Comparison of ENCODE assay signal across 8 cellular contexts in genomic region chr7:82740246-82740848, GRCh38.
DNase-seq lines count a peak whose midpoint lies in the region; ATAC-seq and TF ChIP-seq lines count a peak whose summit lies in the region.

No MANE protein-coding gene starts in this region.

- H3K27me3 ChIP-seq in PC-9 (ENCODE audit: insufficient read depth, low read depth), result no peaks in the 10 kb centered on the region
- no peaks in the 10 kb centered on the region for H3K27me3 ChIP-seq in suprapubic skin

- no peak for TF ChIP-seq EP300 in suprapubic skin (IDR thresholded peaks at IDR 0.05)

- H3K4me2 ChIP-seq in PC-9, result no peak overlapping the region

- H3K4me3 ChIP-seq in PC-9, result no peak overlapping the region
- no peak overlapping the region for H3K4me3 ChIP-seq in epithelial cell of esophagus (ENCODE audit: low read length)
- H3K4me3 ChIP-seq in suprapubic skin, result no peak overlapping the region

- TF ChIP-seq POLR2A in suprapubic skin (IDR thresholded peaks at IDR 0.05), result no peak

- H2AFZ ChIP-seq in PC-9, result no peak overlapping the region

- BruUV-seq in PC-9 (replicated peaks; lab: Mats Ljungman, UMichigan), result no TSS peak

- H4K20me1 ChIP-seq in PC-9 (ENCODE audit: insufficient read depth), result no peaks in the 10 kb centered on the region

- CTCF ChIA-PET in PC-9 (lab: Charles Lee), result no interaction called here

- intact Hi-C loops in PC-9 (cut with micrococcal nuclease; ENCODE audit: unreplicated experiment), result loop anchor here (1.0 to 10.0 kb wide), 5 partner anchors 72 to 917 kb away; partner anchors contain the start of gene PCLO

- H3K4me1 ChIP-seq in PC-9 (replicated peaks; ENCODE audit: insufficient read depth), result no peaks in the 10 kb centered on the region
- H3K4me1 ChIP-seq in suprapubic skin, result no peaks in the 10 kb centered on the region

- no peaks in the 10 kb centered on the region for H3K9me3 ChIP-seq in PC-9 (ENCODE audit: insufficient read depth, low read depth)
- no peaks in the 10 kb centered on the region for H3K9me3 ChIP-seq in suprapubic skin

- H3F3A ChIP-seq in PC-9 (ENCODE audit: insufficient read depth, low read depth), result no peaks in the 10 kb centered on the region

- 39% methylated on average over 3 of the region's 3 CpGs for WGBS in suprapubic skin

- no peaks in the 10 kb centered on the region for H3K9me2 ChIP-seq in PC-9 (ENCODE audit: insufficient read depth)

- TF ChIP-seq CTCF in PC-9 (conservative IDR thresholded peaks at IDR 0.05) (peak; percentile 81), epithelial cell of esophagus (IDR thresholded peaks at IDR 0.05; ENCODE audit: insufficient read depth, low read depth, low read length, missing control alignments) (peak; percentile 86), suprapubic skin (IDR thresholded peaks at IDR 0.05) (peak in 1 of 2 donors; percentile 32)

- POLR2A ChIA-PET in PC-9 (lab: Charles Lee; ENCODE audit: unreplicated experiment), result interaction anchor here (0.6 kb wide), 1 partner anchor 456 kb away, joined by 11 read pairs; no protein-coding TSS in a partner anchor

- DNase-seq in activated CD4-positive, alpha-beta T cell treated with anti-CD3 and anti-CD28 coated beads for 48 hours, result peak; percentile 20
- no peak for DNase-seq in activated CD4-positive, alpha-beta T cell treated with anti-CD3 and anti-CD28 coated beads for 4 hours
- DNase-seq in Kasumi-1 (lab: John Stamatoyannopoulos, UW), result peak; percentile 53 to 77
- DNase-seq in PC-9, result peak; percentile 39 to 55
- DNase-seq in epithelial cell of esophagus (ENCODE audit: low read depth), result peak; percentile 69
- DNase-seq in pulmonary artery endothelial cell (ENCODE audit: low read depth, low spot score), result peak; percentile 10
- DNase-seq in suprapubic skin (ENCODE audit: low spot score in 2 of 2), result no peak

- H3K27ac ChIP-seq in PC-9, result no peak overlapping the region
- H3K27ac ChIP-seq in suprapubic skin, result no peak overlapping the region

- no peaks in the 10 kb centered on the region for H3K36me3 ChIP-seq in PC-9 (ENCODE audit: low read depth)
- H3K36me3 ChIP-seq in suprapubic skin, result no peaks in the 10 kb centered on the region

- no peak for ATAC-seq in HG03139 (IDR thresholded peaks at IDR 0.05; ENCODE audit: unreplicated experiment)

- no peaks in the 10 kb centered on the region for H3K79me2 ChIP-seq in PC-9 (ENCODE audit: low read depth)

Comparison
In these comparisons a context has a peak if more than half of its experiments do, and no peak if none do; other contexts are left out.
1. DNase-seq: peak in activated CD4-positive, alpha-beta T cell treated with anti-CD3 and anti-CD28 coated beads for 48 hours (single experiment), Kasumi-1 (2 of 2), PC-9 (2 of 2), epithelial cell of esophagus (single experiment) and pulmonary artery endothelial cell (single experiment); none in activated CD4-positive, alpha-beta T cell treated with anti-CD3 and anti-CD28 coated beads for 4 hours (0 of 2) and suprapubic skin (0 of 2).